Comparison of ENCODE assay signal across 8 cellular contexts in the genomic region with DNA sequence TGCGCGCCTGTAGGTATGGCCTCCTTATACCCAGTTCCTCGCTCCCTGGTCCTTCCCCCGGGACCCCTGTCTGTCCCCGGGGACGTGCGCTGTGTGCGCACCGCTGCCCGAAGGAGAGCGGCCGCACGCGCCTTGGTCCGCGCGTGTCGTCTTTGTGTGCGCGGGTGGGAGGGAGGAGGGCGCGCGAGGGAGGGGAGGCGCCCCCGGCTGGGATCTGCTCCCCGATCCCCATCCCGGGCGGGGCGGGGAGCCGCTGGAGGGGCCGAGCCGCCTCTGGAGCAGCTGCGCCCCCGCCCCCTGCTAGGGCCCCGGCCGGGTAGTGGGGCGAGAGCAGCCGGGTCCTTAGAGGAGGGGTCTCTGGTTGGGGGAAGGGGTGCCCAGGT. TPM values are rescaled to one million over a fixed set of nuclear protein-coding genes. Genes with fewer than 3 reads are reported as not detected.
DNase-seq lines count a peak whose midpoint lies in the region; ATAC-seq, FAIRE-seq and TF ChIP-seq lines count a peak whose summit lies in the region.

No MANE protein-coding gene starts in this region.

- peak overlapping the region; percentile 54 for H3K4me3 ChIP-seq in astrocyte of the spinal cord (ENCODE audit: low read depth, low read length)
- peak overlapping the region; percentile 56 to 67 for H3K4me3 ChIP-seq in uterus

- H3K9me3 ChIP-seq in uterus = no peaks in the 10 kb centered on the region

- no peaks in the 10 kb centered on the region for H3K36me3 Mint-ChIP-seq in memory B cell

- H3K4me1 Mint-ChIP-seq in memory B cell = peaks cover 51% of the 10 kb centered on the region

- ATAC-seq in HG02885 (IDR thresholded peaks at IDR 0.05; ENCODE audit: poor library complexity, unreplicated experiment) = peak; percentile 6
- ATAC-seq in memory B cell (ENCODE audit: low read depth) = peak; percentile 37

- H3K36me3 ChIP-seq in uterus = no peaks in the 10 kb centered on the region

- peak overlapping the region; percentile 65 for H3K27ac ChIP-seq in C4-2B
- peak overlapping the region; percentile 68 to 72 for H3K27ac ChIP-seq in uterus

- H3K27ac Mint-ChIP-seq in memory B cell = no peak overlapping the region

- no peak for TF ChIP-seq CTCF in C4-2B (conservative IDR thresholded peaks at IDR 0.05)
- no peak for TF ChIP-seq CTCF in astrocyte of the spinal cord (IDR thresholded peaks at IDR 0.05; ENCODE audit: low read depth, low read length)
- TF ChIP-seq CTCF in uterus (IDR thresholded peaks at IDR 0.05) = no peak

- H3K27me3 Mint-ChIP-seq in memory B cell = no peaks in the 10 kb centered on the region

- in situ Hi-C loops in astrocyte of the spinal cord (cut with HindIII; ENCODE audit: low sequenced_read_pairs) = loop anchor here (10.0 kb wide), 1 partner anchor 128 kb away; no protein-coding TSS in a partner anchor

- peaks cover 0 to 7% of the 10 kb centered on the region in 2 donors for H3K4me1 ChIP-seq in uterus

- no peak for FAIRE-seq in urothelium cell line (lab: Jason Lieb, UNC)

- no peak for TF ChIP-seq POLR2A in uterus (IDR thresholded peaks at IDR 0.05)

- DNase-seq in astrocyte of the spinal cord (ENCODE audit: low read depth, low spot score) = no peak
- no peak for DNase-seq in memory B cell (ENCODE audit: low spot score in 2 of 2)
- no peak for DNase-seq in uterus
- no peak for DNase-seq in RPMI8226
- DNase-seq in NCI-H2081 (lab: John Stamatoyannopoulos, UW) = no peak
- no peak for DNase-seq in urothelium cell line (ENCODE audit: low spot score)

- peak overlapping the region; percentile 87 for H3K4me3 Mint-ChIP-seq in memory B cell

- no peaks in the 10 kb centered on the region for H3K27me3 ChIP-seq in uterus

- intact Hi-C loops in uterus (cut with DNase I; ENCODE audit: low total_unique reads) = no loop called here

- no peaks in the 10 kb centered on the region for H3K9me3 Mint-ChIP-seq in memory B cell

RNA-seq across cellular contexts. Expression of a gene that starts 0.4 kb away (rescaled TPM):
- 10 to 100 TPM in 1 of 4 donors, 1 to 10 TPM in 1, under 1 TPM in 1, not detected in 1; 0.77 to 13.8 (median 9.4) TPM for total RNA-seq in uterus
